25 cellular contexts compared by ENCODE assay signal in genomic region chr6:35544748-35545361, GRCh38. TPM values are rescaled to one million over a fixed set of nuclear protein-coding genes. Genes with fewer than 3 reads are reported as not detected.
DNase-seq lines count a peak whose midpoint lies in the region; ATAC-seq and TF ChIP-seq lines count a peak whose summit lies in the region.
"Had no signal": no experiment of that assay in that cellular context is flagged by ENCODE, and none has a peak within 500 bp of the region (broad histone marks: within the 10 kb centered on the region; RNA-seq: fewer than 3 reads in every experiment).

No MANE protein-coding gene starts in this region.

- no peak for TF ChIP-seq CTCF in RWPE2 (IDR thresholded peaks at IDR 0.05; ENCODE audit: poor library complexity, severe bottlenecking)

- H3K4me1 ChIP-seq in RWPE2 (ENCODE audit: insufficient read depth, poor library complexity, severe bottlenecking) = peaks cover 8% of the 10 kb centered on the region
- H3K4me1 ChIP-seq: heart left ventricle, lower lobe of right lung, stomach had no signal

- no peaks in the 10 kb centered on the region for H3K36me3 ChIP-seq in RWPE2 (ENCODE audit: low read depth)
- H3K36me3 ChIP-seq: heart left ventricle, lower lobe of right lung, stomach had no signal

- peak; percentile 87 for ATAC-seq in RWPE2 (ENCODE audit: low read depth)
- no peak for ATAC-seq in Right ventricle myocardium inferior
- ATAC-seq in HG03025 (IDR thresholded peaks at IDR 0.05; ENCODE audit: low FRiP score, unreplicated experiment) = no peak
- ATAC-seq in activated T-cell treated with anti-CD3 and anti-CD28 coated beads, Interleukin-2, amount 50 U/mL, for 72 hours (replicated peaks in 1 of 2) = no peak
- ATAC-seq in HG03097 (IDR thresholded peaks at IDR 0.05; ENCODE audit: low FRiP score, unreplicated experiment) = no peak
- ATAC-seq: activated naive CD8-positive, alpha-beta T cell treated with anti-CD3 and anti-CD28 coated beads, Interleukin-2, amount 50 U/mL, for 24 hours; heart left ventricle had no signal

- H3K36me3 Mint-ChIP-seq in activated T-cell treated with anti-CD3 and anti-CD28 coated beads, Interleukin-2, amount 50 U/mL, for 72 hours (ENCODE audit: insufficient read depth in 2 of 2) = peaks cover under 1 to 4% of the 10 kb centered on the region in 2 donors
- H3K36me3 Mint-ChIP-seq: type B pancreatic cell had no signal

- peaks cover 2 to 3% of the 10 kb centered on the region in 2 donors for H3K9me3 Mint-ChIP-seq in activated T-cell treated with anti-CD3 and anti-CD28 coated beads, Interleukin-2, amount 50 U/mL, for 72 hours
- H3K9me3 Mint-ChIP-seq: HFFc6 had no signal

- no peak overlapping the region for H3K27ac ChIP-seq in RWPE2 (ENCODE audit: poor library complexity, severe bottlenecking)
- H3K27ac ChIP-seq: heart left ventricle, stomach had no signal

- no peaks in the 10 kb centered on the region for H3K27me3 ChIP-seq in RWPE2 (ENCODE audit: insufficient read depth, poor library complexity, severe bottlenecking)

- peaks cover 3% of the 10 kb centered on the region for H3K9me3 ChIP-seq in RWPE2 (ENCODE audit: severe bottlenecking)
- H3K9me3 ChIP-seq: stomach had no signal

- no peaks in the 10 kb centered on the region for H3K27me3 Mint-ChIP-seq in activated T-cell treated with anti-CD3 and anti-CD28 coated beads, Interleukin-2, amount 50 U/mL, for 72 hours (ENCODE audit: low read depth)
- H3K27me3 Mint-ChIP-seq: activated naive CD8-positive, alpha-beta T cell treated with anti-CD3 and anti-CD28 coated beads, Interleukin-2, amount 50 U/mL, for 24 hours; type B pancreatic cell had no signal

- intact Hi-C loops in Right ventricle myocardium inferior (cut with DNase I) = no loop called here

- peak; percentile 25 for DNase-seq in DMS79 (lab: John Stamatoyannopoulos, UW)
- no peak for DNase-seq in DMS79 treated with DMSO at 0.1 percent for 48 hours (lab: John Stamatoyannopoulos, UW)
- DNase-seq in RWPE2 (ENCODE audit: low spot score) = no peak
- peak; percentile 93 for DNase-seq in islet precursor cell
- no peak for DNase-seq in Right ventricle myocardium inferior (ENCODE audit: missing footprints)
- no peak for DNase-seq in activated T-cell treated with anti-CD3 and anti-CD28 coated beads, Interleukin-2, amount 50 U/mL, for 72 hours
- DNase-seq: 8988T; activated CD4-positive, alpha-beta T cell treated with anti-CD3 and anti-CD28 coated beads, Interleukin-2, amount 50 U/mL, for 1 hour; activated naive CD8-positive, alpha-beta T cell treated with anti-CD3 and anti-CD28 coated beads, Interleukin-2, amount 50 U/mL, for 24 hours; AML-193; CD8-positive, alpha-beta memory T cell; heart left ventricle; HFFc6; KG1; lower lobe of right lung; NCI-H1048; nucleus accumbens; stimulated activated CD4-positive, alpha-beta T cell treated with anti-CD3 and anti-CD28 coated beads, Interleukin-4, amount 100 ng/mL, for 4 hours; stomach; SW 1271 had no signal

- H3K4me3 Mint-ChIP-seq in activated T-cell treated with anti-CD3 and anti-CD28 coated beads, Interleukin-2, amount 50 U/mL, for 72 hours = no peak overlapping the region
- H3K4me3 Mint-ChIP-seq: activated naive CD8-positive, alpha-beta T cell treated with anti-CD3 and anti-CD28 coated beads, Interleukin-2, amount 50 U/mL, for 24 hours; CD8-positive, alpha-beta memory T cell; HFFc6; type B pancreatic cell had no signal

- H3K27ac Mint-ChIP-seq in activated T-cell treated with anti-CD3 and anti-CD28 coated beads, Interleukin-2, amount 50 U/mL, for 72 hours = no peak overlapping the region
- H3K27ac Mint-ChIP-seq: activated naive CD8-positive, alpha-beta T cell treated with anti-CD3 and anti-CD28 coated beads, Interleukin-2, amount 50 U/mL, for 24 hours; CD8-positive, alpha-beta memory T cell; HFFc6; type B pancreatic cell had no signal

- H3K4me3 ChIP-seq in RWPE2 (ENCODE audit: severe bottlenecking) = no peak overlapping the region
- H3K4me3 ChIP-seq: heart left ventricle, stomach had no signal

- peaks cover 13% of the 10 kb centered on the region for H3K4me1 Mint-ChIP-seq in activated T-cell treated with anti-CD3 and anti-CD28 coated beads, Interleukin-2, amount 50 U/mL, for 72 hours (ENCODE audit: low read depth)
- H3K4me1 Mint-ChIP-seq: activated naive CD8-positive, alpha-beta T cell treated with anti-CD3 and anti-CD28 coated beads, Interleukin-2, amount 50 U/mL, for 24 hours; CD8-positive, alpha-beta memory T cell had no signal

RNA-seq across cellular contexts. Expression of gene TULP1, which starts 32.2 kb away (rescaled TPM):
- total RNA-seq in Right ventricle myocardium inferior = not detected
- total RNA-seq in activated T-cell treated with anti-CD3 and anti-CD28 coated beads, Interleukin-2, amount 50 U/mL, for 72 hours = not detected
- total RNA-seq: CD8-positive, alpha-beta memory T cell; heart left ventricle; HFFc6; lower lobe of right lung; NCI-H460; renal cortical epithelial cell; stomach had no signal

RNA-seq across cellular contexts. Expression of gene TEAD3, which starts 48.0 kb away (rescaled TPM):
- total RNA-seq in Right ventricle myocardium inferior = 32.2 TPM
- 1 to 10 TPM; 1.7 to 1.9 TPM for total RNA-seq in activated T-cell treated with anti-CD3 and anti-CD28 coated beads, Interleukin-2, amount 50 U/mL, for 72 hours

Comparison
In these comparisons a context has a peak if more than half of its experiments do, and no peak if none do; other contexts are left out.
1. DNase-seq: peak in DMS79 (single experiment) and islet precursor cell (single experiment); none in DMS79 treated with DMSO at 0.1 percent for 48 hours (single experiment), RWPE2 (single experiment), Right ventricle myocardium inferior (single experiment) and activated T-cell treated with anti-CD3 and anti-CD28 coated beads, Interleukin-2, amount 50 U/mL, for 72 hours (0 of 2).
2. RNA of gene TEAD3, which starts 48.0 kb away (total RNA-seq): 32.2 TPM in Right ventricle myocardium inferior (single experiment); 1.7 to 1.9 TPM in activated T-cell treated with anti-CD3 and anti-CD28 coated beads, Interleukin-2, amount 50 U/mL, for 72 hours; every median in the first group is over 10 times any median in the second.